ENCODE assay signal across 8 cellular contexts in the genomic region with DNA sequence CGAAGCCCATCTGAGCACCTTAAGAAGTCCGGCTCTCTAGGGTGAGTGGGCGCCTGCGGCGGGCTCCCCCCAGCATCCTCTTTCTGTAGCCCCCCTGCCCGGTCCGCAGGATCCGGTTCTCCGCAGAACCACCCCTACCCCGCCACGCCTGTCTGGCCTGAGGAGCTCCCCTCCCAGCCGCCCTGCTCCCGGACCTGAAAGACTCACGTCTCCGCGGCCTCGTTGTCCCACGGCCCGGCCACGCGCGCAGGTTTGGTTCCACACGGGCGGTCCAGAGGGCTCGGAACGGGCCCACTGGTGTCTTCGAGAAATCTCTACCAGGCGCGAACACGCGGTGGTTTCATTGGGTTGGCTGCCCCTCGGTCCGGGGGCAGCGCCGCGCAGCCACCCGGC. TPM values are rescaled to one million over a fixed set of nuclear protein-coding genes. Genes with fewer than 3 reads are reported as not detected.
DNase-seq lines count a peak whose midpoint lies in the region; ATAC-seq, FAIRE-seq and TF ChIP-seq lines count a peak whose summit lies in the region.

No MANE protein-coding gene starts in this region.

- H3K9me3 ChIP-seq in iPS-20b (ENCODE audit: insufficient read depth, low read depth, low read length), result no peaks in the 10 kb centered on the region

- H3K4me1 Mint-ChIP-seq in activated CD8-positive, alpha-beta T cell treated with anti-CD3 and anti-CD28 coated beads for 36 hours (ENCODE audit: low read depth), result peaks cover 53% of the 10 kb centered on the region

- peak; percentile 22 for ATAC-seq in HG02885 (IDR thresholded peaks at IDR 0.05; ENCODE audit: poor library complexity, unreplicated experiment)
- ATAC-seq in activated CD8-positive, alpha-beta T cell treated with anti-CD3 and anti-CD28 coated beads for 36 hours, result peak; percentile 0

- H3K4me3 Mint-ChIP-seq in activated CD8-positive, alpha-beta T cell treated with anti-CD3 and anti-CD28 coated beads for 36 hours, result peak overlapping the region; percentile 93

- FAIRE-seq in HTR-8/SVneo (lab: Jason Lieb, UNC), result no peak

- peaks cover 36% of the 10 kb centered on the region for H3K36me3 Mint-ChIP-seq in activated CD8-positive, alpha-beta T cell treated with anti-CD3 and anti-CD28 coated beads for 36 hours (ENCODE audit: low read depth)

- TF ChIP-seq POLR2A in GM18951 (IDR thresholded peaks at IDR 0.05; ENCODE audit: extremely low read depth, insufficient read depth, insufficient read length), result peak; percentile 67

- H3K27me3 Mint-ChIP-seq in activated CD8-positive, alpha-beta T cell treated with anti-CD3 and anti-CD28 coated beads for 36 hours, result no peaks in the 10 kb centered on the region

- H3K36me3 ChIP-seq in iPS-20b (ENCODE audit: insufficient read depth, low read depth, low read length), result peaks cover 37% of the 10 kb centered on the region

- DNase-seq in activated CD8-positive, alpha-beta T cell treated with anti-CD3 and anti-CD28 coated beads for 36 hours, result no peak
- DNase-seq in substantia nigra (lab: John Stamatoyannopoulos, UW) (peak in 11 of 49 donors; percentile 46 to 83 (median 69)), posterior vena cava (ENCODE audit: low spot score) (no peak), cerebellar nuclear complex (lab: John Stamatoyannopoulos, UW) (no peak), HTR-8/SVneo (ENCODE audit: insufficient read length, low spot score) (no peak)

- peak overlapping the region; percentile 95; the same call in 1 of the 2 replicates for H3K9ac ChIP-seq in iPS-20b (ENCODE audit: low read depth, low read length)

- in situ Hi-C loops in GM18951 (cut with MboI; ENCODE audit: low sequenced_read_pairs, unreplicated experiment), result no loop called here

- H3K9me3 Mint-ChIP-seq in activated CD8-positive, alpha-beta T cell treated with anti-CD3 and anti-CD28 coated beads for 36 hours, result no peaks in the 10 kb centered on the region

- intact Hi-C loops in activated CD8-positive, alpha-beta T cell treated with anti-CD3 and anti-CD28 coated beads for 36 hours (cut with micrococcal nuclease), result loop anchor here (10.0 kb wide), 1 partner anchor 114 kb away; no protein-coding TSS in a partner anchor
- intact Hi-C loops in posterior vena cava (cut with DNase I), result no loop called here

- POLR2A ChIA-PET in activated CD8-positive, alpha-beta T cell treated with anti-CD3 and anti-CD28 coated beads for 36 hours (lab: Charles Lee), result interaction anchor here (0.7 to 3.4 kb wide), 17 partner anchors 11 to 626 kb away, joined by 3 to 21 read pairs (median 4); a partner anchor contains a TSS

- H3K4me3 ChIP-seq in iPS-20b (ENCODE audit: low read length), result peak overlapping the region; percentile 92

- CTCF ChIA-PET in activated CD8-positive, alpha-beta T cell treated with anti-CD3 and anti-CD28 coated beads for 36 hours (lab: Charles Lee), result interaction anchor here (1.4 to 3.8 kb wide), 5 partner anchors 9 to 156 kb away, joined by 3 to 10 read pairs (median 4); no protein-coding TSS in a partner anchor

- H3K27ac ChIP-seq in iPS-20b (ENCODE audit: low read length), result no peak overlapping the region
- peak overlapping the region; percentile 99 for H3K27ac ChIP-seq in substantia nigra (ENCODE audit: low read depth, low read length, poor library complexity, severe bottlenecking)

- H3K4me1 ChIP-seq in iPS-20b (ENCODE audit: insufficient read depth, low read length), result 0 out of 2 replicates have a peak, but pooled peaks cover 3% of the 10 kb centered on the region

- TF ChIP-seq CTCF in activated CD8-positive, alpha-beta T cell treated with anti-CD3 and anti-CD28 coated beads for 36 hours (IDR thresholded peaks at IDR 0.05), result no peak

- H3K27me3 ChIP-seq in iPS-20b (ENCODE audit: insufficient read depth, low read length), result 0 out of 2 replicates have a peak, but pooled peaks cover 5% of the 10 kb centered on the region

- peak overlapping the region; percentile 95 for H3K27ac Mint-ChIP-seq in activated CD8-positive, alpha-beta T cell treated with anti-CD3 and anti-CD28 coated beads for 36 hours

RNA-seq across cellular contexts. Expression of a gene that starts 0.2 kb away (rescaled TPM):
- 10 to 100 TPM; 20.6 to 20.8 TPM for total RNA-seq in activated CD8-positive, alpha-beta T cell treated with anti-CD3 and anti-CD28 coated beads for 36 hours
- total RNA-seq in posterior vena cava, result 10 to 100 TPM; 25.7 to 27.9 TPM

RNA-seq across cellular contexts. Expression of a gene that starts 0.8 kb away (rescaled TPM):
- 100 to 1,000 TPM in 1 of 2 experiments, 10 to 100 TPM in 1; 98.8 to 105 TPM for total RNA-seq in activated CD8-positive, alpha-beta T cell treated with anti-CD3 and anti-CD28 coated beads for 36 hours
- 10 to 100 TPM; 58.2 to 65.6 TPM for total RNA-seq in posterior vena cava

RNA-seq across cellular contexts. Expression of a gene that starts 58.4 kb away (rescaled TPM):
- total RNA-seq in activated CD8-positive, alpha-beta T cell treated with anti-CD3 and anti-CD28 coated beads for 36 hours, result under 1 TPM; 0.13 to 0.18 TPM
- 1 to 10 TPM; 1.2 to 1.3 TPM for total RNA-seq in posterior vena cava
